Comparison of ENCODE assay signal across 6 cellular contexts in the genomic region with DNA sequence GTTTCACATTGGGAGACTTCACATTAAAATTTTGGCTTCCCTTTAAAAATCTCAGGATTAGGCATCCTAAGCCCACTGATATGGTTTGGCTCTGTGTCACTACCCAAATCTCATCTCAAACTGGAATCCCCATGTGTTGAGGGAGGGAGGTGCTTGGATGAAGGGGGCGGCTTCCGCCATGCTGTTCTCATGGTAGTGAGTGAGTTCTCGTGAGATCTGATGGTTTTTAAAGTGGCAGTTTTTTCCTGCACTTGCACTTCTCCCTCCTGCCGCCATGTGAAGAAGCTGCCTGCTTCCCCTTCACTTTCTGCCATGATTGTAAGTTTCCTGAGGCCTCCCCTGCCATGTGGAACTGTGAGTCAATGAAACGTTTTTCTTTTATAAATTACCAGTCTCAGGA.
"Had no signal": no experiment of that assay in that cellular context is flagged by ENCODE, and none has a peak within 500 bp of the region (broad histone marks: within the 10 kb centered on the region; RNA-seq: fewer than 3 reads in every experiment).

No MANE protein-coding gene starts in this region.

- H3K4me3 ChIP-seq: HAP-1 had no signal

- DNase-seq: GOT3, H7, HFFc6, KG1 had no signal

- H3K27ac ChIP-seq: HL-60 had no signal

- H3K9me3 ChIP-seq: HAP-1 had no signal

- H3K36me3 ChIP-seq: HAP-1 had no signal
